ENCODE assay signal across 7 cellular contexts in genomic region chr4:16830081-16830480, GRCh38.
"Had no signal": no experiment of that assay in that cellular context is flagged by ENCODE, and none has a peak within 500 bp of the region (broad histone marks: within the 10 kb centered on the region; RNA-seq: fewer than 3 reads in every experiment).

No MANE protein-coding gene starts in this region.

- H3K36me3 ChIP-seq: HAP-1 had no signal

- H3K4me3 Mint-ChIP-seq: HFFc6 had no signal

- H3K27ac ChIP-seq: GM23248, HL-60 had no signal

- H3K9me3 Mint-ChIP-seq: HFFc6 had no signal

- H3K4me3 ChIP-seq: GM23248, HAP-1, K562 had no signal

- H3K27ac Mint-ChIP-seq: HFFc6 had no signal

- ATAC-seq: HCT116, HepG2, K562 had no signal

- H2AFZ ChIP-seq: GM23248 had no signal

- DNase-seq: GM23248, HFFc6 had no signal
